In the genomic region with DNA sequence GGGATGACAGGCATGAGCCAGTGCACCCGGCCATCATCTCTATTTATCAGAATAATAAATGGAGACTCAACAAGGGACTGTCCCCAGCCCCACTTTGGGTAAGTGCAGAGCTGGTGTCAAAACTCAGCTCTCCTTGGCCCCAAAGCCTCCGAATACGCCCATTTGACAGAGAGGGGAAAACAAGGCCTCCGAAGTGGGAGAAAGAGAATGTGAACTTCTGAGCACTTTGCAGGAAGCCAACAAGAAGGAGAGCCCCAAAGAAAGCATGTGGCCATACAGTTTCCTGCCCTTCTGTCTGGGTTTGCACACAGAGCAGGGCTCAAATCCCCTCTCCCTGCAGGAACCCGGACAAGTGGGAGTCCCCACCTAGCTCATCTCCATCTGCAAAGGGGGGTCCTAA, we compare ENCODE assay signal across 9 cellular contexts. TPM values are rescaled to one million over a fixed set of nuclear protein-coding genes. Genes with fewer than 3 reads are reported as not detected.
"Had no signal": no experiment of that assay in that cellular context is flagged by ENCODE, and none has a peak within 500 bp of the region (broad histone marks: within the 10 kb centered on the region; RNA-seq: fewer than 3 reads in every experiment).

No MANE protein-coding gene starts in this region.

- H3K4me2 ChIP-seq: GM23338 had no signal

- ATAC-seq: GM23338 had no signal

- DNase-seq: H9, HCEC 1CT, KG1 had no signal

- FAIRE-seq: H1, H54, HTR-8/SVneo had no signal

- H2AFZ ChIP-seq: GM23338 had no signal

- H3K4me3 ChIP-seq: GM23338 had no signal

RNA-seq across cellular contexts. Expression of gene CEACAM16, which starts 1.6 kb away (rescaled TPM):
- total RNA-seq: GM23338, H1, H9, HT-29 had no signal
- polyA plus RNA-seq: GM23338, H1, IgD-negative memory B cell had no signal

RNA-seq across cellular contexts. Expression of gene CEACAM19, which starts 29.3 kb away (rescaled TPM):
- polyA plus RNA-seq: IgD-negative memory B cell had no signal

RNA-seq across cellular contexts. Expression of gene PVR, which starts 56.8 kb away (rescaled TPM):
- polyA plus RNA-seq: IgD-negative memory B cell had no signal
